ENCODE assay signal across 1 cellular context in the genomic region with DNA sequence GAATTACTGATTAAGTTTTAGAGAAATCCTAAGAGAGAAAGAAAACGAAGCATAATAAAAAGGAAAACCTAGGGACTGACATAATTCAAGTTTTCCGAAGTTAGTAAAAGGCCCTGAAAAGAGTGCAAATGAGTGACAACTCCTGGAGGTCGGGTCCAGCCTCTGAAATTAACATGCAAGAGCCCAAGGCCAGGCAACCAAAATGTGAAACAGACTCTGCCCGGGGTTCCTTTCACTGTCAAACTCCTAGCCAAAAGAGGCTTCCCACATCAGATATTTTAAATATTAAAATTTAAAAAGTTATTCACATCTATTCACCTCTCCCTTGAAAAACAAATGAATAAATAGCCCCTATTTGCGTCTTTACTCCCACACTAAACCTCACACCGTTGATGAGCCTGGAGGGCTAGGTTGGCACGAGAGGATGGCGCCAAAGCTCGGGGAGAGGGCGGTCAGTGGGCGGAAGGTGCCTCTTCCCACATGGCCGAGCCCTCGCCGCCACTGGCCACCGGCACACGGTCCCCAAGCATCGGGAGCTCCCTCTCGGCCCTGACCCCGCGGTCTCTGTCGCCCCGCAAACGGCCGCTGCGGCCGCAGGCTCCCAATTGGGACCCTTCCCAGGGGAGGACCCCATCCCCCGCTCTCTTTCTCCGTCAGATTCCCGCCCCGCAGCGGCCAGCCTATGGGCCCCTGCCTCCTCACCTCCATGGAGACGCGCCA.
TF ChIP-seq lines count a peak whose summit lies in the region.

No MANE protein-coding gene starts in this region.

TF ChIP-seq in HEK293, 187 proteins besides CTCF, POLR2A, EP300 and RAD21 (continued from another document):
- TF ChIP-seq, protein P1, sequence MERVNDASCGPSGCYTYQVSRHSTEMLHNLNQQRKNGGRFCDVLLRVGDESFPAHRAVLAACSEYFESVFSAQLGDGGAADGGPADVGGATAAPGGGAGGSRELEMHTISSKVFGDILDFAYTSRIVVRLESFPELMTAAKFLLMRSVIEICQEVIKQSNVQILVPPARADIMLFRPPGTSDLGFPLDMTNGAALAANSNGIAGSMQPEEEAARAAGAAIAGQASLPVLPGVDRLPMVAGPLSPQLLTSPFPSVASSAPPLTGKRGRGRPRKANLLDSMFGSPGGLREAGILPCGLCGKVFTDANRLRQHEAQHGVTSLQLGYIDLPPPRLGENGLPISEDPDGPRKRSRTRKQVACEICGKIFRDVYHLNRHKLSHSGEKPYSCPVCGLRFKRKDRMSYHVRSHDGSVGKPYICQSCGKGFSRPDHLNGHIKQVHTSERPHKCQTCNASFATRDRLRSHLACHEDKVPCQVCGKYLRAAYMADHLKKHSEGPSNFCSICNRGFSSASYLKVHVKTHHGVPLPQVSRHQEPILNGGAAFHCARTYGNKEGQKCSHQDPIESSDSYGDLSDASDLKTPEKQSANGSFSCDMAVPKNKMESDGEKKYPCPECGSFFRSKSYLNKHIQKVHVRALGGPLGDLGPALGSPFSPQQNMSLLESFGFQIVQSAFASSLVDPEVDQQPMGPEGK (tag by site-specific recombination; IDR thresholded peaks at IDR 0.05) = no peak
- peak; percentile 33; the same call in 1 of the 2 replicates for TF ChIP-seq GLIS2 (tag by site-specific recombination; IDR thresholded peaks at IDR 0.05)
- no peak for TF ChIP-seq ZNF121 (tag by site-specific recombination; IDR thresholded peaks at IDR 0.05)
- TF ChIP-seq, protein P2, sequence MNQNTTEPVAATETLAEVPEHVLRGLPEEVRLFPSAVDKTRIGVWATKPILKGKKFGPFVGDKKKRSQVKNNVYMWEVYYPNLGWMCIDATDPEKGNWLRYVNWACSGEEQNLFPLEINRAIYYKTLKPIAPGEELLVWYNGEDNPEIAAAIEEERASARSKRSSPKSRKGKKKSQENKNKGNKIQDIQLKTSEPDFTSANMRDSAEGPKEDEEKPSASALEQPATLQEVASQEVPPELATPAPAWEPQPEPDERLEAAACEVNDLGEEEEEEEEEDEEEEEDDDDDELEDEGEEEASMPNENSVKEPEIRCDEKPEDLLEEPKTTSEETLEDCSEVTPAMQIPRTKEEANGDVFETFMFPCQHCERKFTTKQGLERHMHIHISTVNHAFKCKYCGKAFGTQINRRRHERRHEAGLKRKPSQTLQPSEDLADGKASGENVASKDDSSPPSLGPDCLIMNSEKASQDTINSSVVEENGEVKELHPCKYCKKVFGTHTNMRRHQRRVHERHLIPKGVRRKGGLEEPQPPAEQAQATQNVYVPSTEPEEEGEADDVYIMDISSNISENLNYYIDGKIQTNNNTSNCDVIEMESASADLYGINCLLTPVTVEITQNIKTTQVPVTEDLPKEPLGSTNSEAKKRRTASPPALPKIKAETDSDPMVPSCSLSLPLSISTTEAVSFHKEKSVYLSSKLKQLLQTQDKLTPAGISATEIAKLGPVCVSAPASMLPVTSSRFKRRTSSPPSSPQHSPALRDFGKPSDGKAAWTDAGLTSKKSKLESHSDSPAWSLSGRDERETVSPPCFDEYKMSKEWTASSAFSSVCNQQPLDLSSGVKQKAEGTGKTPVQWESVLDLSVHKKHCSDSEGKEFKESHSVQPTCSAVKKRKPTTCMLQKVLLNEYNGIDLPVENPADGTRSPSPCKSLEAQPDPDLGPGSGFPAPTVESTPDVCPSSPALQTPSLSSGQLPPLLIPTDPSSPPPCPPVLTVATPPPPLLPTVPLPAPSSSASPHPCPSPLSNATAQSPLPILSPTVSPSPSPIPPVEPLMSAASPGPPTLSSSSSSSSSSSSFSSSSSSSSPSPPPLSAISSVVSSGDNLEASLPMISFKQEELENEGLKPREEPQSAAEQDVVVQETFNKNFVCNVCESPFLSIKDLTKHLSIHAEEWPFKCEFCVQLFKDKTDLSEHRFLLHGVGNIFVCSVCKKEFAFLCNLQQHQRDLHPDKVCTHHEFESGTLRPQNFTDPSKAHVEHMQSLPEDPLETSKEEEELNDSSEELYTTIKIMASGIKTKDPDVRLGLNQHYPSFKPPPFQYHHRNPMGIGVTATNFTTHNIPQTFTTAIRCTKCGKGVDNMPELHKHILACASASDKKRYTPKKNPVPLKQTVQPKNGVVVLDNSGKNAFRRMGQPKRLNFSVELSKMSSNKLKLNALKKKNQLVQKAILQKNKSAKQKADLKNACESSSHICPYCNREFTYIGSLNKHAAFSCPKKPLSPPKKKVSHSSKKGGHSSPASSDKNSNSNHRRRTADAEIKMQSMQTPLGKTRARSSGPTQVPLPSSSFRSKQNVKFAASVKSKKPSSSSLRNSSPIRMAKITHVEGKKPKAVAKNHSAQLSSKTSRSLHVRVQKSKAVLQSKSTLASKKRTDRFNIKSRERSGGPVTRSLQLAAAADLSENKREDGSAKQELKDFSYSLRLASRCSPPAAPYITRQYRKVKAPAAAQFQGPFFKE (tag by site-specific recombination; IDR thresholded peaks at IDR 0.05; ENCODE audit: borderline replicate concordance) = no peak
- TF ChIP-seq, protein P3, sequence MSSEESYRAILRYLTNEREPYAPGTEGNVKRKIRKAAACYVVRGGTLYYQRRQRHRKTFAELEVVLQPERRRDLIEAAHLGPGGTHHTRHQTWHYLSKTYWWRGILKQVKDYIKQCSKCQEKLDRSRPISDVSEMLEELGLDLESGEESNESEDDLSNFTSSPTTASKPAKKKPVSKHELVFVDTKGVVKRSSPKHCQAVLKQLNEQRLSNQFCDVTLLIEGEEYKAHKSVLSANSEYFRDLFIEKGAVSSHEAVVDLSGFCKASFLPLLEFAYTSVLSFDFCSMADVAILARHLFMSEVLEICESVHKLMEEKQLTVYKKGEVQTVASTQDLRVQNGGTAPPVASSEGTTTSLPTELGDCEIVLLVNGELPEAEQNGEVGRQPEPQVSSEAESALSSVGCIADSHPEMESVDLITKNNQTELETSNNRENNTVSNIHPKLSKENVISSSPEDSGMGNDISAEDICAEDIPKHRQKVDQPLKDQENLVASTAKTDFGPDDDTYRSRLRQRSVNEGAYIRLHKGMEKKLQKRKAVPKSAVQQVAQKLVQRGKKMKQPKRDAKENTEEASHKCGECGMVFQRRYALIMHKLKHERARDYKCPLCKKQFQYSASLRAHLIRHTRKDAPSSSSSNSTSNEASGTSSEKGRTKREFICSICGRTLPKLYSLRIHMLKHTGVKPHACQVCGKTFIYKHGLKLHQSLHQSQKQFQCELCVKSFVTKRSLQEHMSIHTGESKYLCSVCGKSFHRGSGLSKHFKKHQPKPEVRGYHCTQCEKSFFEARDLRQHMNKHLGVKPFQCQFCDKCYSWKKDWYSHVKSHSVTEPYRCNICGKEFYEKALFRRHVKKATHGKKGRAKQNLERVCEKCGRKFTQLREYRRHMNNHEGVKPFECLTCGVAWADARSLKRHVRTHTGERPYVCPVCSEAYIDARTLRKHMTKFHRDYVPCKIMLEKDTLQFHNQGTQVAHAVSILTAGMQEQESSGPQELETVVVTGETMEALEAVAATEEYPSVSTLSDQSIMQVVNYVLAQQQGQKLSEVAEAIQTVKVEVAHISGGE (tag by site-specific recombination; conservative IDR thresholded peaks at IDR 0.05; ENCODE audit: low read depth) = no peak
- TF ChIP-seq ZNF792 (tag by site-specific recombination; IDR thresholded peaks at IDR 0.05) = no peak
- TF ChIP-seq ZBTB8A (tag by site-specific recombination; IDR thresholded peaks at IDR 0.05) = peak; percentile 46; the same call in 1 of the 2 replicates
